4 cellular contexts compared by ENCODE assay signal in genomic region chr4:178066338-178066941, GRCh38.
"Had no signal": no experiment of that assay in that cellular context is flagged by ENCODE, and none has a peak within 500 bp of the region (broad histone marks: within the 10 kb centered on the region; RNA-seq: fewer than 3 reads in every experiment).

No MANE protein-coding gene starts in this region.

- H3K9me3 Mint-ChIP-seq: GM23338, H9 had no signal

- H3K4me1 Mint-ChIP-seq: GM23338 had no signal

- DNase-seq: H9, HCEC 1CT, IMR-90 had no signal

- ATAC-seq: GM23338 had no signal

- H3K4me3 Mint-ChIP-seq: GM23338, H9 had no signal
